In genomic region chr2:174985624-174986023, GRCh38 we compare ENCODE assay signal across 10 cellular contexts. TPM values are rescaled to one million over a fixed set of nuclear protein-coding genes. Genes with fewer than 3 reads are reported as not detected.
DNase-seq lines count a peak whose midpoint lies in the region; ATAC-seq and TF ChIP-seq lines count a peak whose summit lies in the region.
"Had no signal": no experiment of that assay in that cellular context is flagged by ENCODE, and none has a peak within 500 bp of the region (broad histone marks: within the 10 kb centered on the region; RNA-seq: fewer than 3 reads in every experiment).

No MANE protein-coding gene starts in this region.

- H2AFZ ChIP-seq in neural progenitor cell (replicated peaks) = no peak overlapping the region

- H3K9me3 Mint-ChIP-seq in neural progenitor cell = peaks cover 6% of the 10 kb centered on the region
- H3K9me3 Mint-ChIP-seq in activated naive CD4-positive, alpha-beta T cell treated with anti-CD3 and anti-CD28 coated beads, Interleukin-2, amount 50 U/mL, for 72 hours = no peaks in the 10 kb centered on the region

- H3K9ac ChIP-seq in neural progenitor cell = no peak overlapping the region

- H4K20me1 ChIP-seq in DOHH2 (ENCODE audit: control insufficient read depth, insufficient read depth, low read depth, low read length) (no peaks in the 10 kb centered on the region), neural progenitor cell (ENCODE audit: low read depth) (peaks cover 3% of the 10 kb centered on the region)

- no peaks in the 10 kb centered on the region for H3K4me1 ChIP-seq in DOHH2 (ENCODE audit: control insufficient read depth, low read length)
- H3K4me1 ChIP-seq in neural progenitor cell = peaks cover 25% of the 10 kb centered on the region

- H3K27me3 Mint-ChIP-seq in neural progenitor cell (ENCODE audit: insufficient read depth, low read depth) = peaks cover 2% of the 10 kb centered on the region

- no peak overlapping the region for H3K4me2 ChIP-seq in DOHH2 (ENCODE audit: low read length)
- H3K4me2 ChIP-seq in neural progenitor cell = peak overlapping the region; percentile 66

- H3K4me1 Mint-ChIP-seq in neural progenitor cell = peaks cover 25% of the 10 kb centered on the region

- H3K9me3 ChIP-seq in DOHH2 (ENCODE audit: control insufficient read depth, insufficient read depth, low read length) (no peaks in the 10 kb centered on the region), neural progenitor cell (ENCODE audit: low read depth) (no peaks in the 10 kb centered on the region)

- H3K79me2 ChIP-seq in DOHH2 (ENCODE audit: control insufficient read depth, low read length) = no peaks in the 10 kb centered on the region
- H3K79me2 ChIP-seq in neural progenitor cell (ENCODE audit: low read depth) = peaks cover 93% of the 10 kb centered on the region

- in situ Hi-C loops in KBM-7 (cut with MboI; ENCODE audit: low pct_unique_long_range_greater_than_20kb, low sequenced_read_pairs) = loop anchor here (25.0 kb wide), 1 partner anchor 223 kb away; the partner anchor contains the start of gene CHRNA1

- peaks cover 13% of the 10 kb centered on the region for H3K36me3 Mint-ChIP-seq in neural progenitor cell
- no peaks in the 10 kb centered on the region for H3K36me3 Mint-ChIP-seq in activated naive CD4-positive, alpha-beta T cell treated with anti-CD3 and anti-CD28 coated beads, Interleukin-2, amount 50 U/mL, for 72 hours

- intact Hi-C loops in dorsolateral prefrontal cortex (cut with DNase I) = loop anchor here (5.0 kb wide), 2 partner anchors 283 to 288 kb away; no protein-coding TSS in a partner anchor

- H3K27ac ChIP-seq in DOHH2 (ENCODE audit: low read depth, low read length) (no peak overlapping the region), dorsolateral prefrontal cortex (peak overlapping the region in 24 of 59 donors; percentile 2 to 73 (median 31)), neural progenitor cell (peak overlapping the region; percentile 71)

- no peaks in the 10 kb centered on the region for H3K9me2 ChIP-seq in DOHH2 (replicated peaks; ENCODE audit: control insufficient read depth, low read length)

- H3K36me3 ChIP-seq in DOHH2 (ENCODE audit: control insufficient read depth, low read length) (no peaks in the 10 kb centered on the region), neural progenitor cell (no peaks in the 10 kb centered on the region)

- TF ChIP-seq CTCF in DOHH2 (IDR thresholded peaks at IDR 0.05; ENCODE audit: low read depth, low read length, poor library complexity, severe bottlenecking) (peak; percentile 44), dorsolateral prefrontal cortex (IDR thresholded peaks at IDR 0.05 in 54 of 56, conservative IDR thresholded peaks at IDR 0.05 in 2 of 56; ENCODE audit: low read depth in 1 of 56, partially characterized antibody in 56 of 56) (peak; percentile 42 to 86 (median 73)), neural progenitor cell (IDR thresholded peaks at IDR 0.05) (peak; percentile 82)

- H3K27me3 ChIP-seq in DOHH2 (ENCODE audit: control insufficient read depth, low read length) = peaks cover 4% of the 10 kb centered on the region; the same call in 1 of the 2 replicates
- no peaks in the 10 kb centered on the region for H3K27me3 ChIP-seq in dorsolateral prefrontal cortex
- H3K27me3 ChIP-seq in neural progenitor cell = no peaks in the 10 kb centered on the region

- H3F3A ChIP-seq in DOHH2 (ENCODE audit: control insufficient read depth, insufficient read depth) = no peaks in the 10 kb centered on the region
- peaks cover 14% of the 10 kb centered on the region for H3F3A ChIP-seq in neural progenitor cell (ENCODE audit: low read depth)

- DNase-seq in NCI-H1694 treated with DMSO at 0.1 percent for 48 hours (lab: John Stamatoyannopoulos, UW) = peak; percentile 48
- DNase-seq in dorsolateral prefrontal cortex = no peak
- DNase-seq in neural progenitor cell (ENCODE audit: low spot score) = peak; percentile 21
- DNase-seq in KBM-7 = no peak
- DNase-seq in activated naive CD4-positive, alpha-beta T cell treated with anti-CD3 and anti-CD28 coated beads, Interleukin-2, amount 50 U/mL, for 72 hours (ENCODE audit: low spot score in 2 of 2) = no peak
- DNase-seq: activated T-cell treated with anti-CD3 and anti-CD28 coated beads, Interleukin-2, amount 50 U/mL, for 1 hour; NCI-H1105 treated with DMSO at 0.1 percent for 48 hours had no signal

- no peak for TF ChIP-seq POLR2A in GM18505 (IDR thresholded peaks at IDR 0.05; ENCODE audit: borderline replicate concordance, extremely low read depth, insufficient read depth, insufficient read length)

- peak overlapping the region; percentile 21 for H3K27ac Mint-ChIP-seq in neural progenitor cell
- no peak overlapping the region for H3K27ac Mint-ChIP-seq in activated naive CD4-positive, alpha-beta T cell treated with anti-CD3 and anti-CD28 coated beads, Interleukin-2, amount 50 U/mL, for 72 hours

- H3K4me3 Mint-ChIP-seq in neural progenitor cell = no peak overlapping the region

- ATAC-seq in HG02840 (IDR thresholded peaks at IDR 0.05; ENCODE audit: low FRiP score, unreplicated experiment) (no peak), GM18505 (IDR thresholded peaks at IDR 0.05; ENCODE audit: unreplicated experiment) (no peak)
- ATAC-seq in activated naive CD4-positive, alpha-beta T cell treated with anti-CD3 and anti-CD28 coated beads, Interleukin-2, amount 50 U/mL, for 72 hours = no peak

- H3K4me3 ChIP-seq in DOHH2 (ENCODE audit: low read length) (no peak overlapping the region), dorsolateral prefrontal cortex (peak overlapping the region in 48 of 59 donors; percentile 2 to 62 (median 35)), neural progenitor cell (no peak overlapping the region)

RNA-seq across cellular contexts. Expression of gene CHN1, which starts 19.6 kb away (rescaled TPM):
- 1,000 to 10,000 TPM in 66 of 120 experiments, 100 to 1,000 TPM in 54; 295 to 1,415 (median 1,032) TPM for total RNA-seq in dorsolateral prefrontal cortex
- 45.0 and 46.6 TPM in 2 replicates for total RNA-seq in neural progenitor cell (ENCODE audit: low replicate concordance)
- 1 to 10 TPM; 2.9 to 3.3 TPM for total RNA-seq in activated naive CD4-positive, alpha-beta T cell treated with anti-CD3 and anti-CD28 coated beads, Interleukin-2, amount 50 U/mL, for 72 hours

Comparison
In these comparisons a context has a peak if more than half of its experiments do, and no peak if none do; other contexts are left out.
1. H3K4me3 ChIP-seq: peak in dorsolateral prefrontal cortex (48 of 59); none in DOHH2 (single experiment) and neural progenitor cell (single experiment).
2. DNase-seq: peak in NCI-H1694 treated with DMSO at 0.1 percent for 48 hours (single experiment) and neural progenitor cell (single experiment); none in dorsolateral prefrontal cortex (0 of 10), KBM-7 (single experiment) and activated naive CD4-positive, alpha-beta T cell treated with anti-CD3 and anti-CD28 coated beads, Interleukin-2, amount 50 U/mL, for 72 hours (0 of 2).
3. RNA of gene CHN1, which starts 19.6 kb away (total RNA-seq): 295 to 1,415 TPM in dorsolateral prefrontal cortex and 45.0 to 46.6 TPM in neural progenitor cell; 2.9 to 3.3 TPM in activated naive CD4-positive, alpha-beta T cell treated with anti-CD3 and anti-CD28 coated beads, Interleukin-2, amount 50 U/mL, for 72 hours; every median in the first group is over 10 times any median in the second.
4. Peak in every context shown above with its lines, with median percentiles within 50 percentile points of each other: CTCF ChIP-seq.